In the genomic region with DNA sequence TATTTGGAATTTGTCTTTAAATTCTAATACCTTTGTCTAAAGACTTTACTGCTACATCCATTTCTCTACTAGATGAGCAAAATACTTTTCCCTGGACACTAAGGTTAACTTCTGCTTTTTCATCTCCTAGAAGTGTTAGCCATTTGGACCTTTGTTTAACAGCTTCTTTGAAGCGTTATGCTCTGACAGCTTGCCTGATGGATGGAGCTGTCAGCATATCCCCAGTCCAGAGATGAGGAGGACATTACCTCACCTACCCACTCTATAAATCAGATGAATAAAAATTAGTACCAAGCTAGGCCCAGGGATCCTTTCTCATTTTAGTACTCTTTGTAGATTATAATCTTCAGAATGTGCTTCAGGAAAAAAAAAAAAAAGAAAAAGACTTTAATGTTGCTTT, we compare ENCODE assay signal across 16 cellular contexts.
"Had no signal": no experiment of that assay in that cellular context is flagged by ENCODE, and none has a peak within 500 bp of the region (broad histone marks: within the 10 kb centered on the region; RNA-seq: fewer than 3 reads in every experiment).

No MANE protein-coding gene starts in this region.

- H3K9me3 Mint-ChIP-seq: activated CD4-positive, alpha-beta memory T cell treated with anti-CD3 and anti-CD28 coated beads for 36 hours; activated T-cell treated with anti-CD3 and anti-CD28 coated beads, Interleukin-2, amount 50 U/mL, for 72 hours; natural killer cell treated with Interleukin-12 subunit alpha and Interleukin-12 subunit beta and Interleukin-15 and Interleukin-18, amount 100 ng/mL, for 72 hours; stimulated activated naive CD8-positive, alpha-beta T cell treated with anti-CD3 and anti-CD28 coated beads, Interleukin-15, Interleukin-2, amounts not matched to agents 100 ng/mL and 50 ng/mL, for 24 hours had no signal

- H3K36me3 ChIP-seq: sigmoid colon had no signal

- ATAC-seq: left colon; natural killer cell treated with Interleukin-12 subunit alpha and Interleukin-12 subunit beta and Interleukin-15 and Interleukin-18, amount 100 ng/mL, for 72 hours had no signal

- DNase-seq: activated CD4-positive, alpha-beta memory T cell treated with anti-CD3 and anti-CD28 coated beads for 36 hours; activated CD4-positive, alpha-beta T cell treated with anti-CD3 and anti-CD28 coated beads for 1 hour; activated T-cell treated with anti-CD3 and anti-CD28 coated beads, Interleukin-2, amount 50 U/mL, for 72 hours; aorta; foreskin fibroblast; head of caudate nucleus; left colon; mammary epithelial cell; occipital lobe; psoas muscle; sigmoid colon; stimulated activated CD4-positive, alpha-beta T cell treated with anti-CD3 and anti-CD28 coated beads, Interleukin-4, amount 100 ng/mL, for 1 hour; T-helper 2 cell had no signal

- H3K4me3 Mint-ChIP-seq: activated CD4-positive, alpha-beta memory T cell treated with anti-CD3 and anti-CD28 coated beads for 36 hours; activated T-cell treated with anti-CD3 and anti-CD28 coated beads, Interleukin-2, amount 50 U/mL, for 72 hours; natural killer cell treated with Interleukin-12 subunit alpha and Interleukin-12 subunit beta and Interleukin-15 and Interleukin-18, amount 100 ng/mL, for 72 hours; stimulated activated naive CD8-positive, alpha-beta T cell treated with anti-CD3 and anti-CD28 coated beads, Interleukin-15, Interleukin-2, amounts not matched to agents 100 ng/mL and 50 ng/mL, for 24 hours had no signal

- H3K27me3 ChIP-seq: sigmoid colon had no signal

- H3K27ac Mint-ChIP-seq: activated CD4-positive, alpha-beta memory T cell treated with anti-CD3 and anti-CD28 coated beads for 36 hours; activated T-cell treated with anti-CD3 and anti-CD28 coated beads, Interleukin-2, amount 50 U/mL, for 72 hours; natural killer cell treated with Interleukin-12 subunit alpha and Interleukin-12 subunit beta and Interleukin-15 and Interleukin-18, amount 100 ng/mL, for 72 hours; stimulated activated naive CD8-positive, alpha-beta T cell treated with anti-CD3 and anti-CD28 coated beads, Interleukin-15, Interleukin-2, amounts not matched to agents 100 ng/mL and 50 ng/mL, for 24 hours had no signal

- FAIRE-seq: endometrium had no signal

- H3K9me3 ChIP-seq: psoas muscle, sigmoid colon had no signal

- H3K36me3 Mint-ChIP-seq: activated CD4-positive, alpha-beta memory T cell treated with anti-CD3 and anti-CD28 coated beads for 36 hours; natural killer cell treated with Interleukin-12 subunit alpha and Interleukin-12 subunit beta and Interleukin-15 and Interleukin-18, amount 100 ng/mL, for 72 hours had no signal

- H3K27me3 Mint-ChIP-seq: activated CD4-positive, alpha-beta memory T cell treated with anti-CD3 and anti-CD28 coated beads for 36 hours; stimulated activated naive CD8-positive, alpha-beta T cell treated with anti-CD3 and anti-CD28 coated beads, Interleukin-15, Interleukin-2, amounts not matched to agents 100 ng/mL and 50 ng/mL, for 24 hours had no signal

- H3K4me3 ChIP-seq: psoas muscle, sigmoid colon had no signal
